ENCODE assay signal across 8 cellular contexts in genomic region chr3:195226900-195227447, GRCh38. TPM values are rescaled to one million over a fixed set of nuclear protein-coding genes. Genes with fewer than 3 reads are reported as not detected.
A peak's percentile ranks its signal among the peaks of the same experiment; 100 is the strongest.
DNase-seq lines count a peak whose midpoint lies in the region; ATAC-seq and TF ChIP-seq lines count a peak whose summit lies in the region.

No MANE protein-coding gene starts in this region.

- no peaks in the 10 kb centered on the region for H3K4me1 ChIP-seq in DND-41 (ENCODE audit: insufficient read depth, low read length)

- no peak overlapping the region for H3K4me3 ChIP-seq in DND-41 (ENCODE audit: low read depth in 1 of 2, low read length in 2 of 2)

- ATAC-seq in DND-41 (ENCODE audit: insufficient read depth, low read depth): peak; percentile 83
- peak; percentile 56 to 59 for ATAC-seq in naive thymus-derived CD8-positive, alpha-beta T cell

- peak overlapping the region in 7 of 10 donors; percentile 23 to 78 (median 53) for H3K27ac Mint-ChIP-seq in naive thymus-derived CD8-positive, alpha-beta T cell

- H4K20me1 ChIP-seq in DND-41 (ENCODE audit: insufficient read depth, low read length): peaks cover 12% of the 10 kb centered on the region; the same call in 1 of the 2 replicates

- no peak overlapping the region for H3K27ac ChIP-seq in DND-41 (ENCODE audit: low read length)

- no peaks in the 10 kb centered on the region for H3K9me3 ChIP-seq in DND-41 (ENCODE audit: insufficient read depth, low read length, severe bottlenecking)

- DNase-seq in DND-41: peak; percentile 26
- peak; percentile 50 to 59 for DNase-seq in Kasumi-1 (lab: John Stamatoyannopoulos, UW)
- DNase-seq in dermis blood vessel endothelial cell: peak; percentile 72
- DNase-seq in naive thymus-derived CD8-positive, alpha-beta T cell: no peak
- no peak for DNase-seq in hepatic stellate cell (ENCODE audit: low spot score)
- no peak for DNase-seq in occipital lobe (lab: John Stamatoyannopoulos, UW)
- no peak for DNase-seq in EL
- DNase-seq in DMS79 treated with DMSO at 0.1 percent for 48 hours (lab: John Stamatoyannopoulos, UW): no peak

- H3K4me1 Mint-ChIP-seq in naive thymus-derived CD8-positive, alpha-beta T cell: peaks cover 18 to 26% (median 20%) of the 10 kb centered on the region in 4 donors

- no peak overlapping the region for H2AFZ ChIP-seq in DND-41 (ENCODE audit: low read depth, low read length)

- peaks cover 0 to 9% (median 2%) of the 10 kb centered on the region in 9 donors for H3K9me3 Mint-ChIP-seq in naive thymus-derived CD8-positive, alpha-beta T cell

- H3K27me3 Mint-ChIP-seq in naive thymus-derived CD8-positive, alpha-beta T cell: no peaks in the 10 kb centered on the region

- peak overlapping the region in 6 of 10 donors; percentile 6 to 44 (median 23) for H3K4me3 Mint-ChIP-seq in naive thymus-derived CD8-positive, alpha-beta T cell

- POLR2A ChIA-PET in naive thymus-derived CD8-positive, alpha-beta T cell (lab: Charles Lee): interaction anchor here (0.5 kb wide), 1 partner anchor 833 kb away, joined by 5 read pairs; no protein-coding TSS in a partner anchor

- peaks cover 2 to 21% (median 11%) of the 10 kb centered on the region in 3 donors for H3K36me3 Mint-ChIP-seq in naive thymus-derived CD8-positive, alpha-beta T cell

- no peak overlapping the region for H3K4me2 ChIP-seq in DND-41 (ENCODE audit: insufficient read depth, low read length)

- no peak overlapping the region for H3K9ac ChIP-seq in DND-41 (ENCODE audit: low read depth, low read length)

- H3K36me3 ChIP-seq in DND-41 (ENCODE audit: insufficient read depth, low read length): peaks cover 23% of the 10 kb centered on the region

- H3K79me2 ChIP-seq in DND-41 (ENCODE audit: insufficient read depth, low read length): no peaks in the 10 kb centered on the region

- peak; percentile 47 for TF ChIP-seq CTCF in DND-41 (IDR thresholded peaks at IDR 0.05; ENCODE audit: borderline replicate concordance, extremely low read depth, low read length, poor library complexity, severe bottlenecking)

- no peaks in the 10 kb centered on the region for H3K27me3 ChIP-seq in DND-41 (ENCODE audit: insufficient read depth, low read length, poor library complexity)

RNA-seq across cellular contexts. Expression of gene XXYLT1, which starts 44.0 kb away (rescaled TPM):
- total RNA-seq in dermis blood vessel endothelial cell: 35.7 and 50.7 TPM in 2 replicates
- total RNA-seq in naive thymus-derived CD8-positive, alpha-beta T cell: 1 to 10 TPM; 5.4 to 5.6 TPM
- 1 to 10 TPM; 6.3 to 8.3 (median 7.2) TPM for polyA plus RNA-seq in naive thymus-derived CD8-positive, alpha-beta T cell
- 24.2 TPM for total RNA-seq in occipital lobe

Comparison
In these comparisons a context has a peak if more than half of its experiments do, and no peak if none do; other contexts are left out.
1. DNase-seq: peak in DND-41 (single experiment), Kasumi-1 (2 of 2) and dermis blood vessel endothelial cell (single experiment); none in naive thymus-derived CD8-positive, alpha-beta T cell (0 of 10), hepatic stellate cell (single experiment), occipital lobe (single experiment), EL (single experiment) and DMS79 treated with DMSO at 0.1 percent for 48 hours (single experiment).